Comparison of ENCODE assay signal across 34 cellular contexts in the genomic region with DNA sequence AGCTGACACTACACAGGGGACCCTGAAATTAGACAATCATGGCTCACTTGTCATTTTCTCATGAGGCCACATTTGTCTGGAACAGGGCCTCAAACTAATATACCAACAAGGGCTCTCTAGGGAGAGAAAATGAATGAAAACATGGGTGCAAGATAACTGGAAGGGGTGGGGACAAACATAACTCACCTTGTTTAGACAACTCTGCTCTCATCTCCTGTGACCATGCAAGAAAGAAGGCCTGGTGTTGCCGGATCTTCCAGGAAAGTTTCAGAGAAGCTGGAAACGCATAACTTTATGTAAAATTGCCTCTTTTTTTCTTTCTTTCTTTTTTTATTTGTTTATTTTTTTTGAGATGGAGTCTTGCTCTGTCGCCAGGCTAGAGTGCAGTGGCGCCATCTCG.
"Had no signal": no experiment of that assay in that cellular context is flagged by ENCODE, and none has a peak within 500 bp of the region (broad histone marks: within the 10 kb centered on the region; RNA-seq: fewer than 3 reads in every experiment).

No MANE protein-coding gene starts in this region.

- H3K27me3 ChIP-seq: MG63 had no signal

- H3K4me3 ChIP-seq: MG63 had no signal

- H3K9me3 ChIP-seq: MG63 had no signal

- H3K36me3 ChIP-seq: MG63 had no signal

- DNase-seq: Karpas-422, Kasumi-1, MG63, MM.1S, MV-4-11, NCI-H1048, NCI-H1092, NCI-H1092 treated with DMSO at 0.1 percent for 48 hours, NCI-H1105, NCI-H1105 treated with DMSO at 0.1 percent for 48 hours, NCI-H1417, NCI-H1417 treated with DMSO at 0.1 percent for 48 hours, NCI-H1436, NCI-H1436 treated with DMSO at 0.1 percent for 48 hours, NCI-H146, NCI-H1694, NCI-H1694 treated with DMSO at 0.1 percent for 48 hours, NCI-H187, NCI-H187 treated with DMSO at 0.1 percent for 48 hours, NCI-H1930, NCI-H2029, NCI-H2029 treated with DMSO at 0.1 percent for 48 hours, NCI-H2081, NCI-H2081 treated with DMSO at 0.1 percent for 48 hours, NCI-H2107, NCI-H2171, NCI-H2171 treated with DMSO at 0.1 percent for 48 hours, NCI-H2227 treated with DMSO at 0.1 percent for 48 hours, NCI-H345, NCI-H446, NCI-H446 treated with DMSO at 0.1 percent for 48 hours, NCI-H510A, NCI-H510A treated with DMSO at 0.1 percent for 48 hours, NCI-H524 had no signal
